ENCODE assay signal across 17 cellular contexts in the genomic region with DNA sequence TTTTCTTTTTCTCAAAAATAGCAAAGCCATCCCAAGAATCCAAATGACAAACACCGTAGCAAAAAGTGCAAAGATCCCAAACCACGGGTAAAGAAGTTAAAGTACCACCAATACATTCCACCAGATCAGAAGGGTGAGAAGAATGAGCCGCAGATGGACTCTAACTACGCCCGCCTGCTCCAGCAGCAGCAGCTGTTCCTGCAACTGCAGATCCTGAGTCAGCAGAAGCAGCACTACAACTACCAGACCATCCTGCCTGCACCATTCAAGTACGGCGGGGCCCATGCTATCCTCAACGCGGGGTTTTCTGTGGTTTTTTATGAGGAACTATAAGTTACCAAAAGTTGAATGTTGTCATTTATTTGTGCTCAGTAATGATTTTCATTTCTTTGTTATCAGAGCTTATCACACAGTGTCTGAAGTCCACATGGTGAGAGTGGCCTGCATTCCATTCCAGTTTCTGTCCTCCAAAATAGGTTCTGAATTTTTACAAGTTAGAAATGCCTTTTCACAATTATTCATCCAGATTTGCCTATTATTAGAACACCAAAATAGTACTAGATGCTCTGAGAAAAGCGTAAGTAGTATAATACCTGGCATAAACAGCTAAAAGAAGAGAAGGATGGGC.
DNase-seq lines count a peak whose midpoint lies in the region; ATAC-seq, FAIRE-seq and TF ChIP-seq lines count a peak whose summit lies in the region.
"Had no signal": no experiment of that assay in that cellular context is flagged by ENCODE, and none has a peak within 500 bp of the region (broad histone marks: within the 10 kb centered on the region; RNA-seq: fewer than 3 reads in every experiment).

No MANE protein-coding gene starts in this region.

- no peak overlapping the region for H3K14ac ChIP-seq in H1 (ENCODE audit: insufficient read length)

- H3K18ac ChIP-seq in H1 (ENCODE audit: extremely low read depth, low read length), result no peak overlapping the region

- POLR2A ChIA-PET in H1 (lab: Charles Lee; ENCODE audit: partially characterized antibody), result no interaction called here

- H3K4ac ChIP-seq in H1 (replicated peaks; ENCODE audit: insufficient read length, low read depth, low read length), result no peak overlapping the region

- DNase-seq in Right ventricle myocardium superior, result no peak
- DNase-seq in Right ventricle myocardium inferior (ENCODE audit: missing footprints), result no peak
- no peak for DNase-seq in H1 (ENCODE audit: low read depth in 1 of 2, low spot score in 2 of 2)
- no peak for DNase-seq in aorta
- no peak for DNase-seq in DMS53 treated with DMSO at 0.1 percent for 48 hours (lab: John Stamatoyannopoulos, UW; ENCODE audit: unreplicated experiment)
- no peak for DNase-seq in NAMALWA (ENCODE audit: low spot score)
- no peak for DNase-seq in AG08396 (ENCODE audit: low spot score)
- DNase-seq: activated CD4-positive, alpha-beta T cell treated with anti-CD3 and anti-CD28 coated beads, Interleukin-2, amount 10 ng/mL, durations not matched to agents 24 days and 14 days; activated naive CD8-positive, alpha-beta T cell treated with anti-CD3 and anti-CD28 coated beads, Interleukin-2, amount 10 ng/mL, durations not matched to agents 7 days and 5 days; activated T-cell treated with anti-CD3 and anti-CD28 coated beads for 4 hours; gastrocnemius medialis; NCI-H1048; NCI-H2107; NCI-H774; stimulated activated CD4-positive, alpha-beta T cell treated with anti-CD3 and anti-CD28 coated beads, Interleukin-1b, Interleukin-23, amount 100 ng/mL, for 48 hours had no signal

- ATAC-seq in Right ventricle myocardium superior (ENCODE audit: poor library complexity), result peak; percentile 72
- no peak for ATAC-seq in Right ventricle myocardium inferior
- peak; percentile 44 for ATAC-seq in aorta (ENCODE audit: low FRiP score)

- TF ChIP-seq CTCF in H1 (IDR thresholded peaks at IDR 0.05; ENCODE audit: control extremely low read depth in 1 of 3, insufficient read depth in 1 of 3, low read depth in 1 of 3, low read length in 3 of 3) (no peak), liver (IDR thresholded peaks at IDR 0.05; ENCODE audit: low read depth, low read length, missing input control) (no peak)

- H3K4me3 ChIP-seq in H1 (ENCODE audit: extremely low read depth in 1 of 4, insufficient read depth in 2 of 4, low read depth in 3 of 4, low read length in 4 of 4), result no peak overlapping the region
- H3K4me3 ChIP-seq in liver (ENCODE audit: low read depth in 1 of 3, low read length in 3 of 3), result no peak overlapping the region
- H3K4me3 ChIP-seq in aorta (ENCODE audit: low read length in 2 of 2), result no peak overlapping the region
- H3K4me3 ChIP-seq: gastrocnemius medialis had no signal

- peaks cover 0 to 29% (median 9%) of the 10 kb centered on the region in 4 experiments; a peak in 5 of 8 replicates for H3K36me3 ChIP-seq in H1 (ENCODE audit: control insufficient read depth in 2 of 4, insufficient read depth in 4 of 4, low read length in 3 of 4)
- peaks cover 2 to 11% (median 10%) of the 10 kb centered on the region in 4 donors for H3K36me3 ChIP-seq in liver (ENCODE audit: control insufficient read depth in 4 of 4, insufficient read depth in 3 of 4, low read depth in 1 of 4, low read length in 3 of 4)
- H3K36me3 ChIP-seq in aorta (ENCODE audit: control insufficient read depth in 1 of 2, insufficient read depth in 2 of 2, low read length in 1 of 2), result no peaks in the 10 kb centered on the region

- H3K23me2 ChIP-seq in H1 (ENCODE audit: low read depth, low read length), result no peaks in the 10 kb centered on the region

- H4K5ac ChIP-seq in H1 (ENCODE audit: insufficient read length, low read depth, low read length), result no peak overlapping the region

- H3K4me2 ChIP-seq in H1 (ENCODE audit: insufficient read depth in 1 of 2, low read depth in 2 of 2, low read length in 2 of 2), result no peak overlapping the region

- H2BK20ac ChIP-seq in H1 (ENCODE audit: low read length), result no peak overlapping the region

- no peak overlapping the region for H4K91ac ChIP-seq in H1 (replicated peaks; ENCODE audit: insufficient read length, low read length)

- H3K27ac ChIP-seq in H1 (ENCODE audit: low read depth, low read length), result no peak overlapping the region
- peak overlapping the region in 1 of 2 donors; percentile 47 for H3K27ac ChIP-seq in liver (ENCODE audit: low read depth in 1 of 2, low read length in 2 of 2)
- H3K27ac ChIP-seq in aorta (ENCODE audit: low read depth in 1 of 2, low read length in 2 of 2), result no peak overlapping the region

- no peak overlapping the region for H3K23ac ChIP-seq in H1 (ENCODE audit: insufficient read length)

- FAIRE-seq in H1 (lab: Jason Lieb, UNC), result no peak
- FAIRE-seq: A204.1 had no signal

- intact Hi-C loops in Right ventricle myocardium superior (cut with DNase I), result loop anchor here (10.0 kb wide), 1 partner anchor 316 kb away; a partner anchor contains a TSS
- intact Hi-C loops in Right ventricle myocardium inferior (cut with DNase I), result no loop called here
- intact Hi-C loops in aorta (cut with DNase I), result loop anchor here in 1 of 2 donors (5.0 kb wide), 1 partner anchor 318 kb away; a partner anchor contains a TSS

- H3K9me3 ChIP-seq in H1 (ENCODE audit: insufficient read depth in 2 of 2, low read depth in 1 of 2, low read length in 1 of 2), result no peaks in the 10 kb centered on the region
- no peaks in the 10 kb centered on the region for H3K9me3 ChIP-seq in liver (ENCODE audit: control insufficient read depth in 4 of 4, low read length in 3 of 4)
- H3K9me3 ChIP-seq in aorta (ENCODE audit: control insufficient read depth, low read length), result no peaks in the 10 kb centered on the region
- H3K9me3 ChIP-seq: gastrocnemius medialis had no signal

- H2BK5ac ChIP-seq in H1 (ENCODE audit: low read depth, low read length), result no peak overlapping the region

- H3K4me1 ChIP-seq in H1 (replicated peaks in 1 of 4; ENCODE audit: control insufficient read depth in 3 of 4, insufficient read depth in 4 of 4, low read length in 3 of 4), result no peaks in the 10 kb centered on the region
- H3K4me1 ChIP-seq in liver (ENCODE audit: control insufficient read depth in 4 of 4, insufficient read depth in 4 of 4, low read length in 3 of 4), result peaks cover 5 to 33% (median 31%) of the 10 kb centered on the region in 4 donors
- peaks cover 0 to 3% of the 10 kb centered on the region in 2 donors for H3K4me1 ChIP-seq in aorta (ENCODE audit: control insufficient read depth in 1 of 2, insufficient read depth in 2 of 2, low read length in 2 of 2)
- H3K4me1 ChIP-seq: gastrocnemius medialis had no signal

- H2BK12ac ChIP-seq in H1 (ENCODE audit: low read depth, low read length), result no peak overlapping the region

- H4K8ac ChIP-seq in H1 (ENCODE audit: extremely low read depth, insufficient read depth, low read length), result no peak overlapping the region

- CTCF ChIA-PET in H1 (lab: Charles Lee; ENCODE audit: partially characterized antibody), result interaction anchor here (1.1 to 4.0 kb wide), 4 partner anchors 9 to 336 kb away, joined by 3 to 25 read pairs (median 4); no protein-coding TSS in a partner anchor

- TF ChIP-seq RAD21 in H1 (IDR thresholded peaks at IDR 0.05 in 1 of 2, conservative IDR thresholded peaks at IDR 0.05 in 1 of 2; ENCODE audit: low read depth in 2 of 2, low read length in 2 of 2) (no peak), liver (IDR thresholded peaks at IDR 0.05) (peak; percentile 18 to 28)

- no peak overlapping the region for H2BK15ac ChIP-seq in H1 (ENCODE audit: low read length)

- H3K56ac ChIP-seq in H1 (replicated peaks; ENCODE audit: insufficient read length, low read depth, low read length), result no peak overlapping the region

- H3K79me1 ChIP-seq in H1 (ENCODE audit: low read depth, low read length), result no peaks in the 10 kb centered on the region

- H2AK5ac ChIP-seq in H1 (ENCODE audit: low read depth, low read length), result no peak overlapping the region

- H3K79me2 ChIP-seq in H1 (ENCODE audit: control insufficient read depth in 1 of 2, insufficient read depth in 2 of 2, low read length in 2 of 2), result no peaks in the 10 kb centered on the region

- 90% methylated on average over 10 of the region's 10 CpGs; no CpG with 5 or more reads in 1 of the 2 experiments for WGBS in H1 (ENCODE audit: extremely low coverage in 1 of 2, insufficient coverage in 1 of 2, insufficient read length in 1 of 2, insufficient replicate concordance in 2 of 2, low coverage in 1 of 2, low lambda C conversion rate in 2 of 2, missing lambda C conversion rate in 1 of 2), 2 experiments
- WGBS in liver, result 36% methylated on average over 10 of the region's 10 CpGs
- 9 to 11% methylated on average over 10 of the region's 10 CpGs for WGBS in aorta, 2 donors

- no peak overlapping the region for H2BK120ac ChIP-seq in H1 (replicated peaks; ENCODE audit: low read depth, low read length)

- H3K9ac ChIP-seq in H1 (replicated peaks in 1 of 4; ENCODE audit: extremely low read depth in 1 of 4, low read depth in 3 of 4, low read length in 3 of 4) (no peak overlapping the region), liver (ENCODE audit: low read depth in 1 of 2, low read length in 2 of 2) (no peak overlapping the region)

- TF ChIP-seq EP300 in H1 (IDR thresholded peaks at IDR 0.05; ENCODE audit: borderline replicate concordance in 1 of 2, low read depth in 2 of 2, low read length in 2 of 2), result no peak

- H3K27me3 ChIP-seq in H1 (replicated peaks in 1 of 4; ENCODE audit: control insufficient read depth in 3 of 4, extremely low read depth in 1 of 4, insufficient read depth in 3 of 4, low read length in 3 of 4), result no peaks in the 10 kb centered on the region
- H3K27me3 ChIP-seq in liver (ENCODE audit: control insufficient read depth in 4 of 4, insufficient read depth in 4 of 4, low read length in 3 of 4), result no peaks in the 10 kb centered on the region
- H3K27me3 ChIP-seq in aorta (ENCODE audit: control insufficient read depth in 1 of 2, insufficient read depth in 2 of 2, low read length in 1 of 2), result no peaks in the 10 kb centered on the region
- H3K27me3 ChIP-seq: gastrocnemius medialis had no signal

- H4K20me1 ChIP-seq in H1 (replicated peaks in 1 of 2; ENCODE audit: control insufficient read depth in 1 of 2, insufficient read depth in 2 of 2, low read length in 2 of 2), result no peaks in the 10 kb centered on the region

- H2AFZ ChIP-seq in H1 (ENCODE audit: low read length), result no peak overlapping the region

- no peak for TF ChIP-seq POLR2A in H1 (IDR thresholded peaks at IDR 0.05; ENCODE audit: control extremely low read depth in 1 of 2, low read depth in 2 of 2, low read length in 2 of 2)

TF ChIP-seq in liver, 16 proteins besides CTCF, POLR2A, EP300 and RAD21 (continues in another document):
- TF ChIP-seq TAF1 (conservative IDR thresholded peaks at IDR 0.05) (no peak), YY1 (IDR thresholded peaks at IDR 0.05) (peak; percentile 34), HNF4G (IDR thresholded peaks at IDR 0.05) (peak; percentile 57)
